In the genomic region with DNA sequence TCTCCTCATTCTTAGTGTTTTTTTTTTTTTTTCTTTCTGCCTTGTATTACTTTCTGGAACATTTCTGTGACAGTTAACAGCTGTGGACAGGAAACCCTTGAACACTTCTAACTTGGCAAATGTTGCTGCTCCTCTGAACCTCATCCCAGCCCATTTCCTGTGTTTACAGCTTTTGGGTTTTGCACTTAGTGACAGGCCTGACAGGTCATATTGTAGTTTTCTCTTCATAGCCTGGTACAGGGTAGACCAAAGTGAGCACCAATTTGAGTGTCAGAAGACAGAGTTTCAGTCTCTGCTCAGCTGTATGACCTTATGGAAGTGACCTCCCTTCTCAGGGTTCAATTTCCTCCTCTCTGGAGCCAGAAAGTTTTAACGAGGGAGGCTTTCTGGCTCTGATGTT, we compare ENCODE assay signal across 8 cellular contexts.
DNase-seq lines count a peak whose midpoint lies in the region; ATAC-seq and TF ChIP-seq lines count a peak whose summit lies in the region.

No MANE protein-coding gene starts in this region.

- DNase-seq in stimulated activated naive CD4-positive, alpha-beta T cell (lab: John Stamatoyannopoulos, UW), result peak in 5 of 6 experiments; percentile 15 to 81 (median 80)
- no peak for DNase-seq in stimulated activated naive CD4-positive, alpha-beta T cell treated with Interleukin-2 at 50 U/mL for 16 hours (lab: John Stamatoyannopoulos, UW)
- peak; percentile 60 for DNase-seq in activated CD4-positive, alpha-beta T cell treated with anti-CD3 and anti-CD28 coated beads for 36 hours
- DNase-seq in fibroblast of mammary gland (ENCODE audit: low read depth) (peak; percentile 60), brain microvascular endothelial cell (no peak), NCI-H82 (lab: John Stamatoyannopoulos, UW) (no peak)
- peak; percentile 32 for DNase-seq in stimulated activated CD4-positive, alpha-beta T cell treated with anti-CD3 and anti-CD28 coated beads, Interleukin-2, amount 100 ng/mL, for 4 hours (ENCODE audit: low read depth)

- no peaks in the 10 kb centered on the region for H3K27me3 Mint-ChIP-seq in activated CD4-positive, alpha-beta T cell treated with anti-CD3 and anti-CD28 coated beads for 36 hours

- H3K4me3 ChIP-seq in fibroblast of mammary gland (ENCODE audit: control insufficient read depth, low read depth, low read length) (no peak overlapping the region), brain microvascular endothelial cell (ENCODE audit: low read depth, low read length) (no peak overlapping the region)

- H3K27ac ChIP-seq in brain microvascular endothelial cell, result no peak overlapping the region

- intact Hi-C loops in activated CD4-positive, alpha-beta T cell treated with anti-CD3 and anti-CD28 coated beads for 36 hours (cut with DNase I, micrococcal nuclease), result loop anchor here in 1 of 2 experiments (1.0 kb wide), 1 partner anchor 12 kb away; no protein-coding TSS in a partner anchor

- peak overlapping the region; percentile 34 for H3K4me3 Mint-ChIP-seq in activated CD4-positive, alpha-beta T cell treated with anti-CD3 and anti-CD28 coated beads for 36 hours

- TF ChIP-seq CTCF in fibroblast of mammary gland (conservative IDR thresholded peaks at IDR 0.05; ENCODE audit: control insufficient read depth, insufficient read depth, low read depth, low read length) (no peak), brain microvascular endothelial cell (IDR thresholded peaks at IDR 0.05; ENCODE audit: low read depth, low read length, missing control alignments) (no peak)

- peak; percentile 57 for ATAC-seq in HG03139 (IDR thresholded peaks at IDR 0.05; ENCODE audit: unreplicated experiment)
- peak; percentile 85 for ATAC-seq in activated CD4-positive, alpha-beta T cell treated with anti-CD3 and anti-CD28 coated beads for 36 hours

- peak overlapping the region; percentile 88 for H3K27ac Mint-ChIP-seq in activated CD4-positive, alpha-beta T cell treated with anti-CD3 and anti-CD28 coated beads for 36 hours

- POLR2A ChIA-PET in activated CD4-positive, alpha-beta T cell treated with anti-CD3 and anti-CD28 coated beads for 36 hours (lab: Charles Lee), result interaction anchor here (0.7 to 1.3 kb wide), 2 partner anchors 91 to 92 kb away, joined by 4 read pairs; a partner anchor contains a TSS

- H3K4me1 Mint-ChIP-seq in activated CD4-positive, alpha-beta T cell treated with anti-CD3 and anti-CD28 coated beads for 36 hours, result peaks cover 94% of the 10 kb centered on the region

- H3K9me3 Mint-ChIP-seq in activated CD4-positive, alpha-beta T cell treated with anti-CD3 and anti-CD28 coated beads for 36 hours (ENCODE audit: low read depth), result peaks cover 8% of the 10 kb centered on the region

- no peaks in the 10 kb centered on the region for H3K27me3 ChIP-seq in brain microvascular endothelial cell (replicated peaks)

- in situ Hi-C loops in brain microvascular endothelial cell (cut with HindIII; ENCODE audit: low pct_ligation_motif_present, low sequenced_read_pairs), result no loop called here

- CTCF ChIA-PET in activated CD4-positive, alpha-beta T cell treated with anti-CD3 and anti-CD28 coated beads for 36 hours (lab: Charles Lee), result interaction anchor here (0.6 to 2.0 kb wide), 7 partner anchors 8 to 1159 kb away, joined by 3 to 7 read pairs (median 4); no protein-coding TSS in a partner anchor

- peaks cover 37% of the 10 kb centered on the region for H3K36me3 Mint-ChIP-seq in activated CD4-positive, alpha-beta T cell treated with anti-CD3 and anti-CD28 coated beads for 36 hours (ENCODE audit: low read depth)

- H3K36me3 ChIP-seq in brain microvascular endothelial cell (replicated peaks), result no peaks in the 10 kb centered on the region

Comparison
In these comparisons a context has a peak if more than half of its experiments do, and no peak if none do; other contexts are left out.
1. DNase-seq: peak in stimulated activated naive CD4-positive, alpha-beta T cell (5 of 6), activated CD4-positive, alpha-beta T cell treated with anti-CD3 and anti-CD28 coated beads for 36 hours (single experiment), fibroblast of mammary gland (single experiment) and stimulated activated CD4-positive, alpha-beta T cell treated with anti-CD3 and anti-CD28 coated beads, Interleukin-2, amount 100 ng/mL, for 4 hours (single experiment); none in stimulated activated naive CD4-positive, alpha-beta T cell treated with Interleukin-2 at 50 U/mL for 16 hours (single experiment), brain microvascular endothelial cell (single experiment) and NCI-H82 (single experiment).